Comparison of ENCODE assay signal across 10 cellular contexts in genomic region chr17:3804503-3804931, GRCh38. TPM values are rescaled to one million over a fixed set of nuclear protein-coding genes. Genes with fewer than 3 reads are reported as not detected.
DNase-seq lines count a peak whose midpoint lies in the region; ATAC-seq and TF ChIP-seq lines count a peak whose summit lies in the region.
"Had no signal": no experiment of that assay in that cellular context is flagged by ENCODE, and none has a peak within 500 bp of the region (broad histone marks: within the 10 kb centered on the region; RNA-seq: fewer than 3 reads in every experiment).

No MANE protein-coding gene starts in this region.

- no peak for TF ChIP-seq CTCF in CD8-positive, alpha-beta T cell (IDR thresholded peaks at IDR 0.05)
- TF ChIP-seq CTCF in HL-60 (IDR thresholded peaks at IDR 0.05; ENCODE audit: insufficient read depth, low read length) = no peak
- TF ChIP-seq CTCF in epithelial cell of proximal tubule (conservative IDR thresholded peaks at IDR 0.05; ENCODE audit: low read depth, low read length) = no peak
- TF ChIP-seq CTCF in GM23338 (conservative IDR thresholded peaks at IDR 0.05; ENCODE audit: low read depth in 2 of 2) = no peak

- peak in 1 of 7 experiments; percentile 48 for DNase-seq in CD8-positive, alpha-beta T cell
- DNase-seq in GM19240 (ENCODE audit: insufficient read length, low spot score) (peak; percentile 47), HL-60 (ENCODE audit: low read depth in 1 of 2, low spot score in 1 of 2) (no peak), epithelial cell of proximal tubule (ENCODE audit: low read depth) (peak; percentile 86), UCSD-AML1 (lab: John Stamatoyannopoulos, UW; ENCODE audit: unreplicated experiment) (no peak), GM23338 (ENCODE audit: low spot score) (no peak), NCI-H2029 (lab: John Stamatoyannopoulos, UW) (no peak)
- no peak for DNase-seq in CD8-positive, alpha-beta memory T cell
- DNase-seq: lower lobe of right lung had no signal

- intact Hi-C loops in CD8-positive, alpha-beta T cell (cut with DNase I, micrococcal nuclease) = no loop called here

- peaks cover 4% of the 10 kb centered on the region for H3F3A ChIP-seq in GM23338 (replicated peaks; ENCODE audit: low read depth)

- no peaks in the 10 kb centered on the region for H3K36me3 ChIP-seq in CD8-positive, alpha-beta T cell (ENCODE audit: insufficient read depth, low read length)
- no peaks in the 10 kb centered on the region for H3K36me3 ChIP-seq in CD8-positive, alpha-beta memory T cell (ENCODE audit: insufficient read depth, low read length)
- peaks cover 22% of the 10 kb centered on the region for H3K36me3 ChIP-seq in GM23338 (ENCODE audit: insufficient read depth)

- ATAC-seq in CD8-positive, alpha-beta T cell = peak; percentile 37
- no peak for ATAC-seq in GM23338
- ATAC-seq: lower lobe of right lung had no signal

- no peaks in the 10 kb centered on the region for H3K9me3 Mint-ChIP-seq in CD8-positive, alpha-beta T cell
- H3K9me3 Mint-ChIP-seq in CD8-positive, alpha-beta memory T cell = no peaks in the 10 kb centered on the region
- no peaks in the 10 kb centered on the region for H3K9me3 Mint-ChIP-seq in GM23338

- H3K9me2 ChIP-seq in GM23338 (ENCODE audit: insufficient read depth) = no peaks in the 10 kb centered on the region

- H3K4me3 Mint-ChIP-seq in CD8-positive, alpha-beta T cell = no peak overlapping the region
- no peak overlapping the region for H3K4me3 Mint-ChIP-seq in CD8-positive, alpha-beta memory T cell
- H3K4me3 Mint-ChIP-seq in GM23338 = no peak overlapping the region

- no peak overlapping the region for H2AFZ ChIP-seq in GM23338

- no peaks in the 10 kb centered on the region for H3K27me3 ChIP-seq in CD8-positive, alpha-beta T cell (ENCODE audit: insufficient read depth, low read length)
- H3K27me3 ChIP-seq in HL-60 (ENCODE audit: insufficient read depth, poor library complexity, severe bottlenecking) (no peaks in the 10 kb centered on the region), GM23338 (ENCODE audit: insufficient read depth) (no peaks in the 10 kb centered on the region)
- no peaks in the 10 kb centered on the region for H3K27me3 ChIP-seq in CD8-positive, alpha-beta memory T cell (ENCODE audit: insufficient read depth, low read length, poor library complexity, severe bottlenecking)

- no peaks in the 10 kb centered on the region for H3K4me1 ChIP-seq in CD8-positive, alpha-beta T cell (ENCODE audit: insufficient read depth, low read length)
- H3K4me1 ChIP-seq in CD8-positive, alpha-beta memory T cell (ENCODE audit: insufficient read depth, low read length) = no peaks in the 10 kb centered on the region
- no peaks in the 10 kb centered on the region for H3K4me1 ChIP-seq in GM23338 (ENCODE audit: insufficient read depth)

- peaks cover 11% of the 10 kb centered on the region for H4K20me1 ChIP-seq in GM23338 (replicated peaks; ENCODE audit: insufficient read depth)

- peak overlapping the region; percentile 18 for H3K27ac Mint-ChIP-seq in CD8-positive, alpha-beta T cell
- peak overlapping the region in 3 of 8 donors; percentile 23 to 81 (median 59) for H3K27ac Mint-ChIP-seq in CD8-positive, alpha-beta memory T cell
- H3K27ac Mint-ChIP-seq in GM23338 = no peak overlapping the region

- CTCF ChIA-PET in CD8-positive, alpha-beta T cell (lab: Charles Lee) = interaction anchor here (1.0 to 2.0 kb wide), 4 partner anchors 23 to 94 kb away, joined by 3 to 7 read pairs (median 4); no protein-coding TSS in a partner anchor
- CTCF ChIA-PET in CD8-positive, alpha-beta memory T cell (lab: Charles Lee) = interaction anchor here (0.9 to 1.1 kb wide), 3 partner anchors 24 to 67 kb away, joined by 3 to 4 read pairs (median 3); no protein-coding TSS in a partner anchor

- POLR2A ChIA-PET in CD8-positive, alpha-beta T cell (lab: Charles Lee) = interaction anchor here (0.6 to 1.1 kb wide), 2 partner anchors 21 to 240 kb away, joined by 3 read pairs; no protein-coding TSS in a partner anchor
- POLR2A ChIA-PET in CD8-positive, alpha-beta memory T cell (lab: Charles Lee) = interaction anchor here (0.7 to 1.4 kb wide), 2 partner anchors 9 to 221 kb away, joined by 5 to 13 read pairs; no protein-coding TSS in a partner anchor

- no peak overlapping the region for H3K4me2 ChIP-seq in GM23338

- no peak overlapping the region for H3K27ac ChIP-seq in CD8-positive, alpha-beta T cell (ENCODE audit: low read depth, low read length)
- H3K27ac ChIP-seq in HL-60 (replicated peaks) (peak overlapping the region; percentile 78; the same call in 1 of the 2 replicates), GM23338 (ENCODE audit: low read depth) (no peak overlapping the region)
- H3K27ac ChIP-seq in CD8-positive, alpha-beta memory T cell (ENCODE audit: low read depth, low read length) = no peak overlapping the region
- H3K27ac ChIP-seq: coronary artery, lower lobe of right lung had no signal

- H3K79me2 ChIP-seq in GM23338 (replicated peaks; ENCODE audit: insufficient read depth) = no peaks in the 10 kb centered on the region

- no peaks in the 10 kb centered on the region for H3K9me3 ChIP-seq in CD8-positive, alpha-beta T cell (ENCODE audit: low read length)
- no peaks in the 10 kb centered on the region for H3K9me3 ChIP-seq in CD8-positive, alpha-beta memory T cell (ENCODE audit: low read length)
- H3K9me3 ChIP-seq: lower lobe of right lung had no signal

- H3K4me3 ChIP-seq in CD8-positive, alpha-beta T cell (ENCODE audit: low read depth, low read length) = no peak overlapping the region
- no peak overlapping the region for H3K4me3 ChIP-seq in HL-60 (replicated peaks; ENCODE audit: insufficient read depth, low read length)
- H3K4me3 ChIP-seq in epithelial cell of proximal tubule (ENCODE audit: low read depth, low read length) = no peak overlapping the region
- H3K4me3 ChIP-seq in CD8-positive, alpha-beta memory T cell (ENCODE audit: low read length) = no peak overlapping the region
- no peak overlapping the region for H3K4me3 ChIP-seq in GM23338
- H3K4me3 ChIP-seq: coronary artery, lower lobe of right lung had no signal

- peaks cover 10% of the 10 kb centered on the region for H3K4me1 Mint-ChIP-seq in CD8-positive, alpha-beta T cell (ENCODE audit: low read depth)
- H3K4me1 Mint-ChIP-seq in CD8-positive, alpha-beta memory T cell = peaks cover 10 to 40% (median 13%) of the 10 kb centered on the region in 3 donors
- H3K4me1 Mint-ChIP-seq in GM23338 = no peaks in the 10 kb centered on the region

- H3K27me3 Mint-ChIP-seq in CD8-positive, alpha-beta T cell (ENCODE audit: low read depth) = no peaks in the 10 kb centered on the region
- no peaks in the 10 kb centered on the region for H3K27me3 Mint-ChIP-seq in CD8-positive, alpha-beta memory T cell
- H3K27me3 Mint-ChIP-seq in GM23338 (ENCODE audit: insufficient read depth, low read depth, poor library complexity) = peaks cover 5% of the 10 kb centered on the region

- peaks cover 23% of the 10 kb centered on the region for H3K36me3 Mint-ChIP-seq in CD8-positive, alpha-beta T cell
- H3K36me3 Mint-ChIP-seq in CD8-positive, alpha-beta memory T cell = peaks cover 6 to 37% (median 9%) of the 10 kb centered on the region in 3 donors
- H3K36me3 Mint-ChIP-seq in GM23338 (ENCODE audit: low read depth) = peaks cover 22% of the 10 kb centered on the region

TF ChIP-seq in GM23338, 12 proteins besides CTCF, POLR2A, EP300 and RAD21:
- TF ChIP-seq ZNF331 (CRISPR knock-in tag; IDR thresholded peaks at IDR 0.05; ENCODE audit: low read depth) = no peak
- no peak for TF ChIP-seq NANOG (IDR thresholded peaks at IDR 0.05; ENCODE audit: borderline replicate concordance)
- TF ChIP-seq EZH2 (IDR thresholded peaks at IDR 0.05; ENCODE audit: low read depth, unreplicated experiment) = no peak
- TF ChIP-seq ZNF114 (CRISPR knock-in tag; IDR thresholded peaks at IDR 0.05) = no peak
- no peak for TF ChIP-seq ETS1 (IDR thresholded peaks at IDR 0.05)
TF ChIP-seq in GM23338: peak in this region for 0.

RNA-seq across cellular contexts. Expression of gene ITGAE, which starts 3.5 kb away (rescaled TPM):
- total RNA-seq in CD8-positive, alpha-beta T cell = 10 to 100 TPM; 23.0 to 25.7 TPM
- 36.0 and 61.0 TPM in 2 replicates for total RNA-seq in epithelial cell of proximal tubule
- 10 to 100 TPM; 46.6 to 47.3 TPM for total RNA-seq in CD8-positive, alpha-beta memory T cell
- polyA plus RNA-seq in CD8-positive, alpha-beta memory T cell = 66.6 TPM
- 7.9 and 11.7 TPM in 2 replicates for total RNA-seq in GM23338 (2014; rRNA removed; shearing (Covaris generic))
- 40.3 and 44.9 TPM in 2 replicates for polyA plus RNA-seq in GM23338 (2016; fragmentation: Nextera tagmentation; extraction: Ambion mirVana)

RNA-seq across cellular contexts. Expression of gene NCBP3, which starts 41.5 kb away (rescaled TPM):
- total RNA-seq in CD8-positive, alpha-beta T cell = 10 to 100 TPM; 28.4 to 35.3 TPM
- total RNA-seq in epithelial cell of proximal tubule = 15.2 and 16.4 TPM in 2 replicates
- total RNA-seq in CD8-positive, alpha-beta memory T cell = 10 to 100 TPM; 39.9 to 42.0 TPM
- 18.0 TPM for polyA plus RNA-seq in CD8-positive, alpha-beta memory T cell
- 34.6 and 42.8 TPM in 2 replicates for total RNA-seq in GM23338 (2014; rRNA removed; shearing (Covaris generic))
- 28.1 and 35.5 TPM in 2 replicates for polyA plus RNA-seq in GM23338 (2016; fragmentation: Nextera tagmentation; extraction: Ambion mirVana)

Comparison
In these comparisons a context has a peak if more than half of its experiments do, and no peak if none do; other contexts are left out.
1. DNase-seq: peak in GM19240 (single experiment) and epithelial cell of proximal tubule (single experiment); none in HL-60 (0 of 2), UCSD-AML1 (single experiment), CD8-positive, alpha-beta memory T cell (0 of 5), GM23338 (single experiment) and NCI-H2029 (single experiment).